ENCODE assay signal across 8 cellular contexts in the genomic region with DNA sequence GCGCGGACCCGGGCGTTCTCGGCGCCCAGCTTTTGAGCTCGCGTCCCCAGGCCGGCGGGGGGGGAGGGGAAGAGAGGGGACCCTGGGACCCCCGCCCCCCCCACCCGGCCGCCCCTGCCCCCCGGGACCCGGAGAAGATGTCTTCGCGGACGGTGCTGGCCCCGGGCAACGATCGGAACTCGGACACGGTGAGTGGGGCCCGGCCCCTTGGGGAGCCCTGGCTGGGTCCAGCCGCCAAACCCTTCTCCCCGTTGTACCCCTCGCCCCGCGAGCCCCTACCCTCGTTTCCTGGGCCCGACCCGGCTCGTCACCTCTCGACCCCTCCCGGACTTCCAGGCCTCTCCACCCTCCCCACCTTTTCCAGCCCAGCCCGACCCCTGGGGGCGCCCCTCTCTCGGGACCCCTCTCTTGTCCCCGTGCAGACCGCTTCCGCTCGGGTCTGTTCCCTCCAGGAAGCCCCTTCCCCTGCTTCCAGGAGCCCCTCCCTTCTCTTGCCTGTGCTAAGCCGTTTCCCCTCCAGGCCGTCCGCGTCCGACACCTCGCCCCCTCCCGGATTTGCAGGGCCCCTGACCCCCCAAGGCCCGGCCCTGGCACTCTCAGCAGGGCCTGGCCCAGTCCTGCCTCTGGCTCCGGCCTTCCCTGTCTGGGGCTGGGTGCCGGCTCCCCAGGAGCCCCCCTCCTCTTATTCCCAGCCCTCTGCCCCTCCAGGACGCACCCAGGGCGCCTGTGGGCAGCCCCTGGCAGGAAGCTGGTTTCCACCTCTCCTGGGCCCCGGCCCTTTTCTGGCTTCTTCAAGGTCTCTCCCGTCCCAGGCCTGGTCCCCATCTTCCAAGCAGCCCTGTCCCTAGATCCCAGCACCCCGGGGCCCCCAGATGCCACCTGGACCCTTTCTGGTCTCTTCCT. TPM values are rescaled to one million over a fixed set of nuclear protein-coding genes. Genes with fewer than 3 reads are reported as not detected.
DNase-seq lines count a peak whose midpoint lies in the region; ATAC-seq and TF ChIP-seq lines count a peak whose summit lies in the region.

No MANE protein-coding gene starts in this region.

- ATAC-seq in SK-N-SH treated with all-trans-retinoic acid at 6 μM for 48 hours (peak; percentile 50), HG02678 (IDR thresholded peaks at IDR 0.05; ENCODE audit: unreplicated experiment) (no peak)
- peak; percentile 42 to 54 for ATAC-seq in natural killer cell treated with Interleukin-12 subunit alpha and Interleukin-12 subunit beta and Interleukin-15 and Interleukin-18, amount 100 ng/mL, for 72 hours

- H3K36me3 Mint-ChIP-seq in natural killer cell treated with Interleukin-12 subunit alpha and Interleukin-12 subunit beta and Interleukin-15 and Interleukin-18, amount 100 ng/mL, for 72 hours = no peaks in the 10 kb centered on the region

- peaks cover 33 to 34% of the 10 kb centered on the region in 2 donors for H3K4me1 Mint-ChIP-seq in natural killer cell treated with Interleukin-12 subunit alpha and Interleukin-12 subunit beta and Interleukin-15 and Interleukin-18, amount 100 ng/mL, for 72 hours (ENCODE audit: low read depth in 2 of 2)

- H3K27me3 Mint-ChIP-seq in natural killer cell treated with Interleukin-12 subunit alpha and Interleukin-12 subunit beta and Interleukin-15 and Interleukin-18, amount 100 ng/mL, for 72 hours = no peaks in the 10 kb centered on the region

- H3K9me3 Mint-ChIP-seq in natural killer cell treated with Interleukin-12 subunit alpha and Interleukin-12 subunit beta and Interleukin-15 and Interleukin-18, amount 100 ng/mL, for 72 hours = no peaks in the 10 kb centered on the region

- in situ Hi-C loops in GM13977 (cut with MboI; ENCODE audit: low pct_unique_long_range_greater_than_20kb, low sequenced_read_pairs, unreplicated experiment) = no loop called here

- peak overlapping the region; percentile 90 for H3K4me3 Mint-ChIP-seq in natural killer cell treated with Interleukin-12 subunit alpha and Interleukin-12 subunit beta and Interleukin-15 and Interleukin-18, amount 100 ng/mL, for 72 hours

- DNase-seq in GM13977 (ENCODE audit: low spot score) (peak; percentile 79), epidermal melanocyte (ENCODE audit: insufficient read length, low spot score) (peak; percentile 19), hippocampal formation (lab: John Stamatoyannopoulos, UW) (no peak), activated gamma-delta T cell (lab: John Stamatoyannopoulos, UW) (no peak), NCI-H2081 treated with DMSO at 0.1 percent for 48 hours (lab: John Stamatoyannopoulos, UW) (no peak)
- DNase-seq in natural killer cell treated with Interleukin-12 subunit alpha and Interleukin-12 subunit beta and Interleukin-15 and Interleukin-18, amount 100 ng/mL, for 72 hours (ENCODE audit: low spot score) = no peak

- H3K27ac Mint-ChIP-seq in natural killer cell treated with Interleukin-12 subunit alpha and Interleukin-12 subunit beta and Interleukin-15 and Interleukin-18, amount 100 ng/mL, for 72 hours = peak overlapping the region; percentile 69 to 83

- peak; percentile 3 for TF ChIP-seq CTCF in GM13977 (IDR thresholded peaks at IDR 0.05; ENCODE audit: extremely low read depth, insufficient read depth, missing control alignments)

TF ChIP-seq in SK-N-SH treated with all-trans-retinoic acid at 6 μM for 48 hours, 23 proteins besides CTCF, POLR2A, EP300 and RAD21:
- no peak for TF ChIP-seq TCF4 (CRISPR knock-in tag; IDR thresholded peaks at IDR 0.05; ENCODE audit: borderline replicate concordance)
- TF ChIP-seq, protein P1, sequence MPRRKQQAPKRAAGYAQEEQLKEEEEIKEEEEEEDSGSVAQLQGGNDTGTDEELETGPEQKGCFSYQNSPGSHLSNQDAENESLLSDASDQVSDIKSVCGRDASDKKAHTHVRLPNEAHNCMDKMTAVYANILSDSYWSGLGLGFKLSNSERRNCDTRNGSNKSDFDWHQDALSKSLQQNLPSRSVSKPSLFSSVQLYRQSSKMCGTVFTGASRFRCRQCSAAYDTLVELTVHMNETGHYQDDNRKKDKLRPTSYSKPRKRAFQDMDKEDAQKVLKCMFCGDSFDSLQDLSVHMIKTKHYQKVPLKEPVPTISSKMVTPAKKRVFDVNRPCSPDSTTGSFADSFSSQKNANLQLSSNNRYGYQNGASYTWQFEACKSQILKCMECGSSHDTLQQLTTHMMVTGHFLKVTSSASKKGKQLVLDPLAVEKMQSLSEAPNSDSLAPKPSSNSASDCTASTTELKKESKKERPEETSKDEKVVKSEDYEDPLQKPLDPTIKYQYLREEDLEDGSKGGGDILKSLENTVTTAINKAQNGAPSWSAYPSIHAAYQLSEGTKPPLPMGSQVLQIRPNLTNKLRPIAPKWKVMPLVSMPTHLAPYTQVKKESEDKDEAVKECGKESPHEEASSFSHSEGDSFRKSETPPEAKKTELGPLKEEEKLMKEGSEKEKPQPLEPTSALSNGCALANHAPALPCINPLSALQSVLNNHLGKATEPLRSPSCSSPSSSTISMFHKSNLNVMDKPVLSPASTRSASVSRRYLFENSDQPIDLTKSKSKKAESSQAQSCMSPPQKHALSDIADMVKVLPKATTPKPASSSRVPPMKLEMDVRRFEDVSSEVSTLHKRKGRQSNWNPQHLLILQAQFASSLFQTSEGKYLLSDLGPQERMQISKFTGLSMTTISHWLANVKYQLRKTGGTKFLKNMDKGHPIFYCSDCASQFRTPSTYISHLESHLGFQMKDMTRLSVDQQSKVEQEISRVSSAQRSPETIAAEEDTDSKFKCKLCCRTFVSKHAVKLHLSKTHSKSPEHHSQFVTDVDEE (CRISPR knock-in tag; IDR thresholded peaks at IDR 0.05) = no peak
- TF ChIP-seq PATZ1 (CRISPR knock-in tag; IDR thresholded peaks at IDR 0.05; ENCODE audit: borderline replicate concordance) = peak; percentile 65; the same call in 1 of the 2 replicates

RNA-seq across cellular contexts. Expression of gene MARK4, which starts 0.6 kb away (rescaled TPM):
- total RNA-seq in natural killer cell treated with Interleukin-12 subunit alpha and Interleukin-12 subunit beta and Interleukin-15 and Interleukin-18, amount 100 ng/mL, for 72 hours = 10 to 100 TPM; 31.4 to 42.5 TPM

RNA-seq across cellular contexts. Expression of gene EXOC3L2, which starts 6.5 kb away (rescaled TPM):
- total RNA-seq in natural killer cell treated with Interleukin-12 subunit alpha and Interleukin-12 subunit beta and Interleukin-15 and Interleukin-18, amount 100 ng/mL, for 72 hours = not detected

Comparison
In these comparisons a context has a peak if more than half of its experiments do, and no peak if none do; other contexts are left out.
1. DNase-seq: peak in GM13977 (single experiment) and epidermal melanocyte (single experiment); none in natural killer cell treated with Interleukin-12 subunit alpha and Interleukin-12 subunit beta and Interleukin-15 and Interleukin-18, amount 100 ng/mL, for 72 hours (single experiment), hippocampal formation (0 of 2), activated gamma-delta T cell (single experiment) and NCI-H2081 treated with DMSO at 0.1 percent for 48 hours (single experiment).